ENCODE assay signal across 8 cellular contexts in the genomic region with DNA sequence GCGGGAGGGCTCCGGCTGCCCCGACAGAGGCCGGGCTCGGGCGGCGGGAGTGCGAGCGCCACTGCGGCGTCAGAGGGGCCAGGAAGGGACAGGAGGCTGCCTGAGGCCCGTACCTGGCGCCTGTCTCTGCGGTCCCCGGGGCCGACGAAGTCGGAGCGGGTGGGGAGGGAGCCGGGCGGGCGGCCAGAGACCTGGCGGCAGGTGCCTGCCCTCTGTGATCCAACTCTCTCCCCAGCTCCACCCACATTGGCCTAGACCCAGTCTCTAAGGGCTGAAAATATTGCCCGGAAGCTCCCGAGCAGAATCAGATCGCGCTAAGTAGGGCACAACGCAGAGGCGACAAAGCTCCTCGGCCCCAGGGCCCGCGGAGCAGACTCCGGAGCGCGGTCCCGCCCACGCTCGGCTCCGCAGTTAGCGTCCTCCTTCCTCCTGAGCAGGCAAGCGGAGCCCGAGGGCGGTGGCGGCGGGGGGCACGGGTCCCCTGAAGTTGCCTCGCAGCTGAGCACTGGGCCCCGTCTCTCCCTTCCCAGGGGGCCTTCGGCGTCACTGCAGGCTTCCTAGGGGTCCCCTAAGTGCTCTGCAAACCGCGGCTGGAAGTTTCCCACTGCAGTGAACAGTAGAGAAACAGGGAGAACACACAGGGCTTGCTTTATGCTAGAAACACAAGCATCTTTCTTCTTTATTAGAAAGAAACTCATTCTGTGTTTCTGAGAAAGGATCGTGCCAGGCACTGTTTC. TPM values are rescaled to one million over a fixed set of nuclear protein-coding genes. Genes with fewer than 3 reads are reported as not detected.
A peak's percentile ranks its signal among the peaks of the same experiment; 100 is the strongest.
DNase-seq lines count a peak whose midpoint lies in the region; ATAC-seq and TF ChIP-seq lines count a peak whose summit lies in the region.

MAN2A2 (plus strand) TSS at position 307 of the 737 bp plus-strand sequence. CDS start 906 bp downstream, outside the sequence.

- H3K27me3 ChIP-seq in gastroesophageal sphincter (no peaks in the 10 kb centered on the region), neutrophil (no peaks in the 10 kb centered on the region)

- WGBS in gastroesophageal sphincter (ENCODE audit: low coverage in 1 of 2), 2 donors: 60% methylated on average over 1 of the region's 53 CpGs; no CpG with 5 or more reads in 1 of the 2 donors

- peak within 1 kb of the TSS; percentile 77 to 89 for H3K4me3 ChIP-seq in gastroesophageal sphincter
- H3K4me3 ChIP-seq in neutrophil (ENCODE audit: low read depth in 1 of 2, low read length in 1 of 2): peak within 1 kb of the TSS; percentile 88 to 91

- TF ChIP-seq EP300 in gastroesophageal sphincter (IDR thresholded peaks at IDR 0.05): no peak

- peaks cover 0 to 35% of the 10 kb centered on the region in 2 donors for H3K36me3 ChIP-seq in gastroesophageal sphincter
- peaks cover 36% of the 10 kb centered on the region for H3K36me3 ChIP-seq in neutrophil

- DNase-seq in COLO829 (ENCODE audit: low spot score) (peak; percentile 82), HS-27A (ENCODE audit: low read depth) (peak; percentile 26), SHP77 (lab: John Stamatoyannopoulos, UW) (peak; percentile 44 to 48), substantia nigra (lab: John Stamatoyannopoulos, UW) (peak in 47 of 49 donors; percentile 29 to 84 (median 62))
- peak; percentile 37 to 63 (median 44) for DNase-seq in activated naive CD4-positive, alpha-beta T cell (lab: John Stamatoyannopoulos, UW)

- no peaks in the 10 kb centered on the region for H3K9me3 ChIP-seq in gastroesophageal sphincter
- H3K9me3 ChIP-seq in neutrophil: no peaks in the 10 kb centered on the region

- TF ChIP-seq POLR2A in gastroesophageal sphincter (IDR thresholded peaks at IDR 0.05): peak in 1 of 2 donors; percentile 14

- H3K4me1 ChIP-seq in gastroesophageal sphincter (peaks cover 0 to 59% (median 8%) of the 10 kb centered on the region in 3 donors), neutrophil (ENCODE audit: control insufficient read depth in 1 of 2, insufficient read depth in 1 of 2, low read depth in 1 of 2, low read length in 1 of 2) (peaks cover 20 to 28% of the 10 kb centered on the region in 2 experiments)

- ATAC-seq in GM19468 (IDR thresholded peaks at IDR 0.05; ENCODE audit: extremely low read depth, unreplicated experiment) (peak; percentile 49), gastroesophageal sphincter (peak; percentile 60)

- TF ChIP-seq CTCF in gastroesophageal sphincter (IDR thresholded peaks at IDR 0.05): no peak
- peak; percentile 6 for TF ChIP-seq CTCF in neutrophil (IDR thresholded peaks at IDR 0.05)

- H3K27ac ChIP-seq in gastroesophageal sphincter (peak within 1 kb of the TSS; percentile 84 to 98 (median 94)), neutrophil (peak within 1 kb of the TSS; percentile 95), substantia nigra (ENCODE audit: low read depth, low read length, poor library complexity, severe bottlenecking) (peak within 1 kb of the TSS; percentile 99)

RNA-seq across cellular contexts. Expression of gene MAN2A2, which starts in this region (rescaled TPM):
- total RNA-seq in gastroesophageal sphincter: 10 to 100 TPM; 19.4 to 58.2 (median 44.9) TPM

Comparison
In these comparisons a context has a peak if more than half of its experiments do, and no peak if none do; other contexts are left out.
1. Peak in every context shown above with its lines: DNase-seq, ATAC-seq, H3K4me3 ChIP-seq and H3K27ac ChIP-seq.
2. DNase-seq: peak in every context shown above with its lines; median percentile 82 in COLO829; 62 in substantia nigra; 46 in SHP77; 44 in activated naive CD4-positive, alpha-beta T cell; 26 in HS-27A.